Comparison of ENCODE assay signal across 33 cellular contexts in genomic region chr20:38700926-38701325, GRCh38. TPM values are rescaled to one million over a fixed set of nuclear protein-coding genes. Genes with fewer than 3 reads are reported as not detected.
"Had no signal": no experiment of that assay in that cellular context is flagged by ENCODE, and none has a peak within 500 bp of the region (broad histone marks: within the 10 kb centered on the region; RNA-seq: fewer than 3 reads in every experiment).

No MANE protein-coding gene starts in this region.

- DNase-seq: Karpas-422, Kasumi-1, MG63, MM.1S, MV-4-11, NCI-H1048, NCI-H1092, NCI-H1092 treated with DMSO at 0.1 percent for 48 hours, NCI-H1105, NCI-H1105 treated with DMSO at 0.1 percent for 48 hours, NCI-H1417, NCI-H1417 treated with DMSO at 0.1 percent for 48 hours, NCI-H1436, NCI-H1436 treated with DMSO at 0.1 percent for 48 hours, NCI-H146, NCI-H187, NCI-H187 treated with DMSO at 0.1 percent for 48 hours, NCI-H1930, NCI-H2029, NCI-H2029 treated with DMSO at 0.1 percent for 48 hours, NCI-H2081, NCI-H2081 treated with DMSO at 0.1 percent for 48 hours, NCI-H2107, NCI-H2227 treated with DMSO at 0.1 percent for 48 hours, NCI-H226, NCI-H345, NCI-H446 treated with DMSO at 0.1 percent for 48 hours, NCI-H510A had no signal

- H3K4me3 ChIP-seq: MG63 had no signal

- H3K27ac ChIP-seq: KMS-11 had no signal

- H3K36me3 ChIP-seq: MG63 had no signal

- H3K9ac ChIP-seq: KMS-11 had no signal

- H3K4me2 ChIP-seq: KMS-11 had no signal

- H3K9me3 ChIP-seq: MG63 had no signal

RNA-seq across cellular contexts. Expression of gene SLC32A1, which starts 23.4 kb away (rescaled TPM):
- total RNA-seq: LHCN-M2, M059J, MCF 10A, NCI-H460 had no signal
